Comparison of ENCODE assay signal across 9 cellular contexts in genomic region chr10:5018671-5019277, GRCh38. TPM values are rescaled to one million over a fixed set of nuclear protein-coding genes. Genes with fewer than 3 reads are reported as not detected.
DNase-seq lines count a peak whose midpoint lies in the region; ATAC-seq and TF ChIP-seq lines count a peak whose summit lies in the region.
"Not testable (repeated sequence)": the region's sequence is repeated elsewhere in the genome, so short reads cannot be mapped to it uniquely, and the experiment has no call there.
"Had no signal": no experiment of that assay in that cellular context is flagged by ENCODE, and none has a peak within 500 bp of the region (broad histone marks: within the 10 kb centered on the region; RNA-seq: fewer than 3 reads in every experiment).

No MANE protein-coding gene starts in this region.

- not testable (repeated sequence) for H3K36me3 Mint-ChIP-seq in endodermal cell (ENCODE audit: low read depth)

- H3K4me3 Mint-ChIP-seq in endodermal cell = not testable (repeated sequence)

- not testable (repeated sequence) for H3K27ac Mint-ChIP-seq in endodermal cell

- not testable (repeated sequence) for TF ChIP-seq POLR2A in gastrocnemius medialis (IDR thresholded peaks at IDR 0.05)

- intact Hi-C loops in A673 (cut with micrococcal nuclease; ENCODE audit: unreplicated experiment) (loop anchor here (5.0 kb wide), 1 partner anchor 74 kb away; the partner anchor contains the start of gene AKR1C3), lower lobe of right lung (cut with DNase I) (loop anchor here (5.0 kb wide), 1 partner anchor 264 kb away; no protein-coding TSS in a partner anchor), gastrocnemius medialis (cut with DNase I; ENCODE audit: low total_unique reads) (loop anchor here (5.0 kb wide), 1 partner anchor 74 kb away; the partner anchor contains the start of gene AKR1C3)

- H3K27me3 Mint-ChIP-seq in endodermal cell (ENCODE audit: insufficient read depth) = not testable (repeated sequence)

- TF ChIP-seq CTCF in A673 (conservative IDR thresholded peaks at IDR 0.05; ENCODE audit: low read depth, low read length) (peak; percentile 46), endodermal cell (conservative IDR thresholded peaks at IDR 0.05) (peak; percentile 52), cardiac muscle cell (IDR thresholded peaks at IDR 0.05; ENCODE audit: low read depth, low read length) (peak; percentile 45), lower lobe of right lung (IDR thresholded peaks at IDR 0.05) (peak; percentile 27), gastrocnemius medialis (IDR thresholded peaks at IDR 0.05 in 4 of 5, conservative IDR thresholded peaks at IDR 0.05 in 1 of 5) (peak in 3 of 5 experiments; percentile 12 to 17 (median 15))

- peaks cover 38% of the 10 kb centered on the region for H3K4me1 ChIP-seq in A673 (ENCODE audit: insufficient read depth, low read length, poor library complexity, severe bottlenecking)
- H3K4me1 ChIP-seq in adipocyte (ENCODE audit: control insufficient read depth, insufficient read depth, low read length) = peaks cover 70% of the 10 kb centered on the region
- H3K4me1 ChIP-seq in endodermal cell (ENCODE audit: control insufficient read depth, insufficient read depth, low read length); cardiac muscle cell (ENCODE audit: low read depth): not testable (repeated sequence)
- H3K4me1 ChIP-seq in lower lobe of right lung = peaks cover 19% of the 10 kb centered on the region
- H3K4me1 ChIP-seq in gastrocnemius medialis = peaks cover 25 to 50% of the 10 kb centered on the region in 2 donors

- DNase-seq in A673 (ENCODE audit: low spot score) (peak; percentile 46), GM04504 (ENCODE audit: low read depth) (peak; percentile 40), NCI-H2107 treated with DMSO at 0.1 percent for 48 hours (lab: John Stamatoyannopoulos, UW; ENCODE audit: unreplicated experiment) (peak; percentile 41), adipocyte (ENCODE audit: low read depth) (peak; percentile 81), cardiac muscle cell (ENCODE audit: low read depth in 1 of 2, low spot score in 1 of 2) (peak in 1 of 2 donors; percentile 81), lower lobe of right lung (peak; percentile 50), gastrocnemius medialis (peak in 1 of 2 donors; percentile 54)
- DNase-seq in endodermal cell = not testable (repeated sequence)

- H3K9ac ChIP-seq in adipocyte (ENCODE audit: low read length) = peak overlapping the region; percentile 85
- not testable (repeated sequence) for H3K9ac ChIP-seq in endodermal cell (ENCODE audit: extremely low read depth, low read length, poor library complexity, severe bottlenecking)

- not testable (repeated sequence) for H3K27me3 ChIP-seq in A673 (replicated peaks; ENCODE audit: insufficient read depth, low read depth, low read length, poor library complexity); adipocyte (replicated peaks; ENCODE audit: control insufficient read depth, insufficient read depth, low read length); endodermal cell (ENCODE audit: control insufficient read depth, insufficient read depth, low read length, poor library complexity, severe bottlenecking); cardiac muscle cell; lower lobe of right lung (ENCODE audit: low read depth); gastrocnemius medialis

- H3K36me3 ChIP-seq in A673 (ENCODE audit: insufficient read depth, low read length, poor library complexity, severe bottlenecking); adipocyte (ENCODE audit: control insufficient read depth, insufficient read depth, low read length, severe bottlenecking); endodermal cell (ENCODE audit: control insufficient read depth, insufficient read depth, low read length); cardiac muscle cell; lower lobe of right lung; gastrocnemius medialis: not testable (repeated sequence)

- H3K9me3 Mint-ChIP-seq in endodermal cell = not testable (repeated sequence)

- POLR2A ChIA-PET in A673 (lab: Charles Lee; ENCODE audit: low non-redundant PET) = not testable (repeated sequence)

- not testable (repeated sequence) for H3K4me3 ChIP-seq in A673 (ENCODE audit: low read depth, low read length, poor library complexity, severe bottlenecking); adipocyte (ENCODE audit: low read length); endodermal cell (ENCODE audit: low read length); cardiac muscle cell; lower lobe of right lung; gastrocnemius medialis

- not testable (repeated sequence) for BruUV-seq in A673 (replicated peaks; lab: Mats Ljungman, UMichigan)

- H3K27ac ChIP-seq in A673 (ENCODE audit: low read depth, low read length, poor library complexity, severe bottlenecking) (peak overlapping the region; percentile 81), lower lobe of right lung (peak overlapping the region; percentile 32), gastrocnemius medialis (peak overlapping the region; percentile 72 to 87 (median 76))
- not testable (repeated sequence) for H3K27ac ChIP-seq in endodermal cell (ENCODE audit: low read depth, low read length); cardiac muscle cell

- ATAC-seq in lower lobe of right lung (peak; percentile 87 to 88), gastrocnemius medialis (peak; percentile 81 to 84)

- CTCF ChIA-PET in A673 (lab: Charles Lee) = not testable (repeated sequence)

- not testable (repeated sequence) for H3K4me1 Mint-ChIP-seq in endodermal cell

- WGBS in endodermal cell (ENCODE audit: insufficient coverage in 1 of 2, insufficient read length in 1 of 2), 2 experiments = 93% methylated on average over 2 of the region's 3 CpGs; no CpG with 5 or more reads in 1 of the 2 experiments

- in situ Hi-C loops in gastrocnemius medialis (cut with MboI; ENCODE audit: low sequenced_read_pairs in 4 of 4) = loop anchor here in 1 of 4 donors (25.0 kb wide), 1 partner anchor 269 kb away; no protein-coding TSS in a partner anchor

- H3K9me3 ChIP-seq in A673 (ENCODE audit: low read depth, low read length, poor library complexity, severe bottlenecking); adipocyte (ENCODE audit: control insufficient read depth, low read length); endodermal cell (ENCODE audit: control insufficient read depth, low read length); cardiac muscle cell (ENCODE audit: low read depth); lower lobe of right lung; gastrocnemius medialis: not testable (repeated sequence)

RNA-seq across cellular contexts. Expression of gene AKR1C2, which starts 15.1 kb away (rescaled TPM):
- 16.2 and 23.5 TPM in 2 replicates for total RNA-seq in A673 (2021)
- total RNA-seq in endodermal cell = under 1 TPM; 0.33 to 0.89 TPM
- 15.2 TPM for polyA plus RNA-seq in endodermal cell (2013, experiment 1 of 2)
- 14.5 TPM for polyA plus RNA-seq in endodermal cell (2013, experiment 2 of 2)
- total RNA-seq in cardiac muscle cell = 0.39 and 1.0 TPM in 2 replicates
- polyA plus RNA-seq in cardiac muscle cell = 4.7 and 7.1 TPM in 2 replicates
- 34.4 TPM for total RNA-seq in lower lobe of right lung
- 100 to 1,000 TPM; 325 to 380 (median 345) TPM for total RNA-seq in gastrocnemius medialis
- polyA plus RNA-seq: naive thymus-derived CD4-positive, alpha-beta T cell had no signal

RNA-seq across cellular contexts. Expression of gene AKR1C1, which starts 55.6 kb away (rescaled TPM):
- total RNA-seq in A673 (2021) = 9.8 and 10.2 TPM in 2 replicates
- 1 to 10 TPM in 1 of 2 donors, under 1 TPM in 1; 0.62 to 1.6 TPM for total RNA-seq in endodermal cell
- polyA plus RNA-seq in endodermal cell (2013, experiment 1 of 2) = 13.1 TPM
- polyA plus RNA-seq in endodermal cell (2013, experiment 2 of 2) = 11.4 TPM
- total RNA-seq in cardiac muscle cell = 5.5 and 22.5 TPM in 2 replicates
- 16.2 and 45.1 TPM in 2 replicates for polyA plus RNA-seq in cardiac muscle cell
- 54.5 TPM for total RNA-seq in lower lobe of right lung
- 100 to 1,000 TPM; 203 to 254 (median 208) TPM for total RNA-seq in gastrocnemius medialis
- polyA plus RNA-seq: naive thymus-derived CD4-positive, alpha-beta T cell had no signal
